Comparison of ENCODE assay signal across 20 cellular contexts in the genomic region with DNA sequence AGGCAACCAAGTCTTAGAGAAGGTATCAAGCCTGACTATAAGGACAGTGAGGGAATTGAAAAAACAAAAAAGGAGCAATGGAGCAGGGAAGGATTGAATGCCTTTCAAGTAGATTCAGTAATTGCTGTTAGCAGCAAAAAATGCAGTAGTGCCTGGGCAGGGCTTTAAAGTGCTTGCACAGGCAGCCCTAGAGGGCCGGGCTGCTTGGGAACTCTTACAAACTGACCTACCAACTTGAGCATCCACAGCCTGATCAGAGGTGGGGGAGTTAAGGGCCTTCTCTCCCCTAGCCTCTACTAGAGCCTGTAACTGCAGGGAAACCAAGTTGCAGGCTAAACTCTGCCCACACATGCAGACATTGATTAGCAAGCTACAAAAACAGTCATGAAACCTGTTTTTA. TPM values are rescaled to one million over a fixed set of nuclear protein-coding genes. Genes with fewer than 3 reads are reported as not detected.
A peak's percentile ranks its signal among the peaks of the same experiment; 100 is the strongest.
DNase-seq lines count a peak whose midpoint lies in the region; ATAC-seq and TF ChIP-seq lines count a peak whose summit lies in the region.
"Had no signal": no experiment of that assay in that cellular context is flagged by ENCODE, and none has a peak within 500 bp of the region (broad histone marks: within the 10 kb centered on the region; RNA-seq: fewer than 3 reads in every experiment).

No MANE protein-coding gene starts in this region.

- H3K9me3 Mint-ChIP-seq in GM23338: no peaks in the 10 kb centered on the region
- no peaks in the 10 kb centered on the region for H3K9me3 Mint-ChIP-seq in stimulated activated effector memory CD8-positive, alpha-beta T cell treated with anti-CD3 and anti-CD28 coated beads, Interleukin-12 subunit alpha, Interleukin-12 subunit beta, amount 100 ng/mL, for 72 hours
- H3K9me3 Mint-ChIP-seq: CD4-positive, alpha-beta memory T cell had no signal

- H2AFZ ChIP-seq in GM23338: no peak overlapping the region

- H3K4me1 ChIP-seq in GM23338 (ENCODE audit: insufficient read depth) (no peaks in the 10 kb centered on the region), left lung (peaks cover 2 to 14% of the 10 kb centered on the region in 2 donors)
- H3K4me1 ChIP-seq: Peyer's patch, SJCRH30 had no signal

- H3K79me2 ChIP-seq in GM23338 (replicated peaks; ENCODE audit: insufficient read depth): no peaks in the 10 kb centered on the region

- no peak overlapping the region for H3K4me3 Mint-ChIP-seq in GM23338
- no peak overlapping the region for H3K4me3 Mint-ChIP-seq in stimulated activated effector memory CD8-positive, alpha-beta T cell treated with anti-CD3 and anti-CD28 coated beads, Interleukin-12 subunit alpha, Interleukin-12 subunit beta, amount 100 ng/mL, for 72 hours
- H3K4me3 Mint-ChIP-seq: CD4-positive, alpha-beta memory T cell had no signal

- H3K27me3 ChIP-seq in GM23338 (ENCODE audit: insufficient read depth) (no peaks in the 10 kb centered on the region), left lung (no peaks in the 10 kb centered on the region)
- H3K27me3 ChIP-seq: BLaER1 treated with 17β-estradiol and CSF1 and Interleukin-3, amounts not matched to agents 10 nM and 100 nM; MG63; Peyer's patch; SJCRH30 had no signal

- no peaks in the 10 kb centered on the region for H3K9me2 ChIP-seq in GM23338 (ENCODE audit: insufficient read depth)

- H3K27ac ChIP-seq in GM23338 (ENCODE audit: low read depth): peak overlapping the region; percentile 74; the same call in 1 of the 2 replicates
- H3K27ac ChIP-seq in left lung: peak overlapping the region; percentile 9 to 33
- H3K27ac ChIP-seq: 22Rv1; BLaER1 treated with 17β-estradiol and CSF1 and Interleukin-3, amounts not matched to agents 10 nM and 100 nM; Peyer's patch; SJCRH30 had no signal

- H3K36me3 ChIP-seq in GM23338 (ENCODE audit: insufficient read depth) (peaks cover 6% of the 10 kb centered on the region; the same call in 1 of the 2 replicates), left lung (peaks cover 0 to 16% of the 10 kb centered on the region in 2 donors)
- H3K36me3 ChIP-seq: MG63, Peyer's patch had no signal

- peaks cover 6% of the 10 kb centered on the region; the same call in 1 of the 2 replicates for H3F3A ChIP-seq in GM23338 (replicated peaks; ENCODE audit: low read depth)

- H3K9me3 ChIP-seq in left lung: no peaks in the 10 kb centered on the region
- H3K9me3 ChIP-seq: MG63, Peyer's patch, SJCRH30 had no signal

- H3K4me2 ChIP-seq in GM23338: no peak overlapping the region
- H3K4me2 ChIP-seq: BLaER1 treated with 17β-estradiol and CSF1 and Interleukin-3, amounts not matched to agents 10 nM and 100 nM had no signal

- DNase-seq in DMS79 (lab: John Stamatoyannopoulos, UW): peak; percentile 8
- no peak for DNase-seq in DMS79 treated with DMSO at 0.1 percent for 48 hours (lab: John Stamatoyannopoulos, UW)
- no peak for DNase-seq in GM23338 (ENCODE audit: low spot score)
- peak in 1 of 2 donors; percentile 62 for DNase-seq in left lung
- no peak for DNase-seq in stimulated activated effector memory CD8-positive, alpha-beta T cell treated with anti-CD3 and anti-CD28 coated beads, Interleukin-12 subunit alpha, Interleukin-12 subunit beta, amount 100 ng/mL, for 72 hours (ENCODE audit: low spot score in 2 of 2)
- no peak for DNase-seq in stimulated activated CD4-positive, alpha-beta T cell treated with anti-CD3 and anti-CD28 coated beads, Interleukin-2, amount 100 ng/mL, for 48 hours
- DNase-seq in NCI-H774 (lab: John Stamatoyannopoulos, UW): no peak
- DNase-seq in ecto neural progenitor cell (ENCODE audit: low spot score): no peak
- DNase-seq: ACHN; CD4-positive, alpha-beta memory T cell; H7; MG63; NCI-H446 treated with DMSO at 0.1 percent for 48 hours; Peyer's patch; SJCRH30 had no signal

- peaks cover 44% of the 10 kb centered on the region for H3K36me3 Mint-ChIP-seq in GM23338 (ENCODE audit: low read depth)
- H3K36me3 Mint-ChIP-seq in stimulated activated effector memory CD8-positive, alpha-beta T cell treated with anti-CD3 and anti-CD28 coated beads, Interleukin-12 subunit alpha, Interleukin-12 subunit beta, amount 100 ng/mL, for 72 hours: peaks cover 72% of the 10 kb centered on the region

- peaks cover 6% of the 10 kb centered on the region for H3K27me3 Mint-ChIP-seq in GM23338 (ENCODE audit: insufficient read depth, low read depth, poor library complexity)
- H3K27me3 Mint-ChIP-seq: CD4-positive, alpha-beta memory T cell had no signal

- H3K4me1 Mint-ChIP-seq in GM23338: peaks cover 7% of the 10 kb centered on the region; the same call in 1 of the 3 replicates
- H3K4me1 Mint-ChIP-seq in stimulated activated effector memory CD8-positive, alpha-beta T cell treated with anti-CD3 and anti-CD28 coated beads, Interleukin-12 subunit alpha, Interleukin-12 subunit beta, amount 100 ng/mL, for 72 hours: no peaks in the 10 kb centered on the region

- intact Hi-C loops in left lung (cut with DNase I): loop anchor here in 1 of 2 donors (5.0 kb wide), 1 partner anchor 132 kb away; no protein-coding TSS in a partner anchor

- TF ChIP-seq CTCF in GM23338 (conservative IDR thresholded peaks at IDR 0.05; ENCODE audit: low read depth in 2 of 2) (no peak), left lung (IDR thresholded peaks at IDR 0.05) (no peak)

- no peak overlapping the region for H3K4me3 ChIP-seq in GM23338
- H3K4me3 ChIP-seq in left lung: no peak overlapping the region
- H3K4me3 ChIP-seq: BLaER1 treated with 17β-estradiol and CSF1 and Interleukin-3, amounts not matched to agents 10 nM and 100 nM; K562; MG63; Peyer's patch; SJCRH30 had no signal

- H4K20me1 ChIP-seq in GM23338 (replicated peaks; ENCODE audit: insufficient read depth): no peaks in the 10 kb centered on the region

- ATAC-seq in GM23338: no peak
- peak; percentile 95 for ATAC-seq in left lung
- no peak for ATAC-seq in stimulated activated effector memory CD8-positive, alpha-beta T cell treated with anti-CD3 and anti-CD28 coated beads, Interleukin-12 subunit alpha, Interleukin-12 subunit beta, amount 100 ng/mL, for 72 hours

- H3K27ac Mint-ChIP-seq in GM23338: peak overlapping the region; percentile 76; the same call in 1 of the 2 replicates
- peak overlapping the region; percentile 9 for H3K27ac Mint-ChIP-seq in stimulated activated effector memory CD8-positive, alpha-beta T cell treated with anti-CD3 and anti-CD28 coated beads, Interleukin-12 subunit alpha, Interleukin-12 subunit beta, amount 100 ng/mL, for 72 hours

TF ChIP-seq in GM23338, 12 proteins besides CTCF, POLR2A, EP300 and RAD21:
- no peak for TF ChIP-seq EZH2 (IDR thresholded peaks at IDR 0.05; ENCODE audit: low read depth, unreplicated experiment)
- no peak for TF ChIP-seq NANOG (IDR thresholded peaks at IDR 0.05; ENCODE audit: borderline replicate concordance)
- TF ChIP-seq, protein P1, sequence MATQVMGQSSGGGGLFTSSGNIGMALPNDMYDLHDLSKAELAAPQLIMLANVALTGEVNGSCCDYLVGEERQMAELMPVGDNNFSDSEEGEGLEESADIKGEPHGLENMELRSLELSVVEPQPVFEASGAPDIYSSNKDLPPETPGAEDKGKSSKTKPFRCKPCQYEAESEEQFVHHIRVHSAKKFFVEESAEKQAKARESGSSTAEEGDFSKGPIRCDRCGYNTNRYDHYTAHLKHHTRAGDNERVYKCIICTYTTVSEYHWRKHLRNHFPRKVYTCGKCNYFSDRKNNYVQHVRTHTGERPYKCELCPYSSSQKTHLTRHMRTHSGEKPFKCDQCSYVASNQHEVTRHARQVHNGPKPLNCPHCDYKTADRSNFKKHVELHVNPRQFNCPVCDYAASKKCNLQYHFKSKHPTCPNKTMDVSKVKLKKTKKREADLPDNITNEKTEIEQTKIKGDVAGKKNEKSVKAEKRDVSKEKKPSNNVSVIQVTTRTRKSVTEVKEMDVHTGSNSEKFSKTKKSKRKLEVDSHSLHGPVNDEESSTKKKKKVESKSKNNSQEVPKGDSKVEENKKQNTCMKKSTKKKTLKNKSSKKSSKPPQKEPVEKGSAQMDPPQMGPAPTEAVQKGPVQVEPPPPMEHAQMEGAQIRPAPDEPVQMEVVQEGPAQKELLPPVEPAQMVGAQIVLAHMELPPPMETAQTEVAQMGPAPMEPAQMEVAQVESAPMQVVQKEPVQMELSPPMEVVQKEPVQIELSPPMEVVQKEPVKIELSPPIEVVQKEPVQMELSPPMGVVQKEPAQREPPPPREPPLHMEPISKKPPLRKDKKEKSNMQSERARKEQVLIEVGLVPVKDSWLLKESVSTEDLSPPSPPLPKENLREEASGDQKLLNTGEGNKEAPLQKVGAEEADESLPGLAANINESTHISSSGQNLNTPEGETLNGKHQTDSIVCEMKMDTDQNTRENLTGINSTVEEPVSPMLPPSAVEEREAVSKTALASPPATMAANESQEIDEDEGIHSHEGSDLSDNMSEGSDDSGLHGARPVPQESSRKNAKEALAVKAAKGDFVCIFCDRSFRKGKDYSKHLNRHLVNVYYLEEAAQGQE (IDR thresholded peaks at IDR 0.05; ENCODE audit: unreplicated experiment): no peak

RNA-seq across cellular contexts. Expression of a gene that starts 19.4 kb away (rescaled TPM):
- total RNA-seq in GM23338 (2014; rRNA removed; shearing (Covaris generic)): 17.8 and 26.1 TPM in 2 replicates
- 55.0 and 66.4 TPM in 2 replicates for polyA plus RNA-seq in GM23338 (2016; fragmentation: Nextera tagmentation; extraction: Ambion mirVana)
- 10 to 100 TPM; 11.0 to 13.1 TPM for total RNA-seq in left lung

RNA-seq across cellular contexts. Expression of a gene that starts 41.1 kb away (rescaled TPM):
- total RNA-seq in GM23338 (2014; rRNA removed; shearing (Covaris generic)): not detected in 2 replicates
- polyA plus RNA-seq in GM23338 (2016; fragmentation: Nextera tagmentation; extraction: Ambion mirVana): not detected in 2 replicates
- total RNA-seq in left lung: not detected
- total RNA-seq: CD4-positive, alpha-beta memory T cell; Daoy; H7; K562; LHCN-M2; Peyer's patch; SJCRH30 had no signal
- polyA plus RNA-seq: CD4-positive, alpha-beta memory T cell; K562 had no signal
